In genomic region chr2:230439590-230439989, GRCh38 we compare ENCODE assay signal across 11 cellular contexts. TPM values are rescaled to one million over a fixed set of nuclear protein-coding genes. Genes with fewer than 3 reads are reported as not detected.
A peak's percentile ranks its signal among the peaks of the same experiment; 100 is the strongest.
DNase-seq lines count a peak whose midpoint lies in the region; ATAC-seq, FAIRE-seq and TF ChIP-seq lines count a peak whose summit lies in the region.
"Had no signal": no experiment of that assay in that cellular context is flagged by ENCODE, and none has a peak within 500 bp of the region (broad histone marks: within the 10 kb centered on the region; RNA-seq: fewer than 3 reads in every experiment).

No MANE protein-coding gene starts in this region.

- peaks cover 64% of the 10 kb centered on the region for H3K36me3 Mint-ChIP-seq in activated CD4-positive, alpha-beta T cell treated with anti-CD3 and anti-CD28 coated beads for 36 hours (ENCODE audit: low read depth)
- peaks cover 73% of the 10 kb centered on the region for H3K36me3 Mint-ChIP-seq in stimulated activated effector memory CD8-positive, alpha-beta T cell treated with anti-CD3 and anti-CD28 coated beads, Interleukin-12 subunit alpha, Interleukin-12 subunit beta, amount 100 ng/mL, for 72 hours

- in situ Hi-C loops in GM12878 (cut with MboI): no loop called here

- no peak for TF ChIP-seq CTCF in GM12878 (IDR thresholded peaks at IDR 0.05 in 2 of 3, conservative IDR thresholded peaks at IDR 0.05 in 1 of 3; ENCODE audit: control insufficient read depth in 2 of 3, extremely low read depth in 1 of 3, insufficient read depth in 1 of 3, low read depth in 3 of 3, low read length in 3 of 3)

- H3K9me3 ChIP-seq in GM12878 (replicated peaks; ENCODE audit: control insufficient read depth, insufficient read depth, low read length): peaks cover 21% of the 10 kb centered on the region

- no peak for TF ChIP-seq EP300 in GM12878 (IDR thresholded peaks at IDR 0.05; ENCODE audit: borderline replicate concordance in 1 of 2, control insufficient read depth in 1 of 2, low read depth in 2 of 2, low read length in 2 of 2)

- peaks cover 91% of the 10 kb centered on the region for H3K79me2 ChIP-seq in GM12878 (ENCODE audit: control insufficient read depth, insufficient read depth, low read length)

- H3K27ac Mint-ChIP-seq in activated CD4-positive, alpha-beta T cell treated with anti-CD3 and anti-CD28 coated beads for 36 hours: peak overlapping the region; percentile 93
- peak overlapping the region; percentile 83 for H3K27ac Mint-ChIP-seq in stimulated activated effector memory CD8-positive, alpha-beta T cell treated with anti-CD3 and anti-CD28 coated beads, Interleukin-12 subunit alpha, Interleukin-12 subunit beta, amount 100 ng/mL, for 72 hours

- SMC1A ChIA-PET in GM12878 (lab: Charles Lee; ENCODE audit: uncharacterized antibody, unreplicated experiment): interaction anchor here (0.6 kb wide), 1 partner anchor 8 kb away, joined by 3 read pairs; no protein-coding TSS in a partner anchor

- H4K20me1 ChIP-seq in GM12878 (ENCODE audit: control insufficient read depth, insufficient read depth): no peaks in the 10 kb centered on the region; the same call in none of the 2 replicates

- H3K4me1 Mint-ChIP-seq in activated CD4-positive, alpha-beta T cell treated with anti-CD3 and anti-CD28 coated beads for 36 hours: peaks cover 65% of the 10 kb centered on the region
- H3K4me1 Mint-ChIP-seq in stimulated activated effector memory CD8-positive, alpha-beta T cell treated with anti-CD3 and anti-CD28 coated beads, Interleukin-12 subunit alpha, Interleukin-12 subunit beta, amount 100 ng/mL, for 72 hours: peaks cover 46% of the 10 kb centered on the region

- intact Hi-C loops in activated CD4-positive, alpha-beta T cell treated with anti-CD3 and anti-CD28 coated beads for 36 hours (cut with DNase I, micrococcal nuclease): no loop called here
- intact Hi-C loops in GM12878 (cut with micrococcal nuclease; ENCODE audit: unreplicated experiment): no loop called here

- POLR2A ChIA-PET in activated CD4-positive, alpha-beta T cell treated with anti-CD3 and anti-CD28 coated beads for 36 hours (lab: Charles Lee): no interaction called here
- POLR2A ChIA-PET in GM12878 (lab: Charles Lee): interaction anchor here (0.6 kb wide), 1 partner anchor 187 kb away, joined by 3 read pairs; no protein-coding TSS in a partner anchor

- H3K36me3 ChIP-seq in GM12878 (ENCODE audit: control insufficient read depth in 2 of 2, insufficient read depth in 2 of 2, low read length in 1 of 2): peaks cover 9 to 35% of the 10 kb centered on the region in 2 experiments

- peak overlapping the region; percentile 63 for H3K4me2 ChIP-seq in GM12878 (ENCODE audit: control insufficient read depth, insufficient read depth)

- H3K27me3 ChIP-seq in GM12878 (replicated peaks in 1 of 2; ENCODE audit: control insufficient read depth in 2 of 2, insufficient read depth in 2 of 2, low read length in 1 of 2): no peaks in the 10 kb centered on the region

- RAD21 ChIA-PET in GM12878 (lab: Charles Lee; ENCODE audit: unreplicated experiment): no interaction called here

- peak overlapping the region; percentile 75 for H3K27ac ChIP-seq in GM12878 (ENCODE audit: control insufficient read depth, insufficient read depth)

- no peak for TF ChIP-seq POLR2A in GM12878 (IDR thresholded peaks at IDR 0.05; ENCODE audit: low read depth, low read length)

- H3K4me3 ChIP-seq in GM12878: 0 out of 2 replicates have a peak overlapping the region, but pooled peaks have one; percentile 38

- no peak for TF ChIP-seq RAD21 in GM12878 (IDR thresholded peaks at IDR 0.05; ENCODE audit: insufficient read depth, low read depth, low read length)

- DNase-seq in activated CD4-positive, alpha-beta T cell treated with anti-CD3 and anti-CD28 coated beads for 36 hours: no peak
- no peak for DNase-seq in activated CD4-positive, alpha-beta T cell treated with anti-CD3 and anti-CD28 coated beads for 1 hour
- DNase-seq in NCI-H226 (peak; percentile 21), GM12878 (ENCODE audit: low read depth, low spot score) (no peak), DMS53 treated with DMSO at 0.1 percent for 48 hours (lab: John Stamatoyannopoulos, UW; ENCODE audit: unreplicated experiment) (no peak), DMS 273 treated with DMSO at 0.1 percent for 48 hours (lab: John Stamatoyannopoulos, UW) (no peak)
- DNase-seq in stimulated activated effector memory CD8-positive, alpha-beta T cell treated with anti-CD3 and anti-CD28 coated beads, Interleukin-12 subunit alpha, Interleukin-12 subunit beta, amount 100 ng/mL, for 72 hours (ENCODE audit: low spot score in 2 of 2): no peak
- DNase-seq: left colon, substantia nigra had no signal

- no peak overlapping the region; the same call in 1 of the 2 replicates for H3K9ac ChIP-seq in GM12878 (ENCODE audit: control insufficient read depth, insufficient read depth, low read length)

- peaks cover 34% of the 10 kb centered on the region for H3K4me1 ChIP-seq in GM12878 (ENCODE audit: control insufficient read depth, insufficient read depth, low read length)

- 0% methylated on average over 2 of the region's 2 CpGs for WGBS in GM12878 (ENCODE audit: insufficient coverage, insufficient replicate concordance, low lambda C conversion rate, missing lambda C conversion rate)

- H3K9me3 Mint-ChIP-seq in activated CD4-positive, alpha-beta T cell treated with anti-CD3 and anti-CD28 coated beads for 36 hours (ENCODE audit: low read depth): peaks cover 3% of the 10 kb centered on the region
- peaks cover 3% of the 10 kb centered on the region for H3K9me3 Mint-ChIP-seq in stimulated activated effector memory CD8-positive, alpha-beta T cell treated with anti-CD3 and anti-CD28 coated beads, Interleukin-12 subunit alpha, Interleukin-12 subunit beta, amount 100 ng/mL, for 72 hours

- no TSS peak for BruUV-seq in GM12878 (replicated peaks; lab: Mats Ljungman, UMichigan)

- CTCF ChIA-PET in activated CD4-positive, alpha-beta T cell treated with anti-CD3 and anti-CD28 coated beads for 36 hours (lab: Charles Lee): no interaction called here
- CTCF ChIA-PET in GM12878 (lab: Yijun Ruan, JAX): no interaction called here

- H3K27me3 Mint-ChIP-seq in activated CD4-positive, alpha-beta T cell treated with anti-CD3 and anti-CD28 coated beads for 36 hours: no peaks in the 10 kb centered on the region

- FAIRE-seq in GM12878 (lab: Jason Lieb, UNC): no peak

- no peak overlapping the region for H2AFZ ChIP-seq in GM12878 (ENCODE audit: control insufficient read depth, low read depth, low read length)

- H3K4me3 Mint-ChIP-seq in activated CD4-positive, alpha-beta T cell treated with anti-CD3 and anti-CD28 coated beads for 36 hours: peak overlapping the region; percentile 63
- H3K4me3 Mint-ChIP-seq in stimulated activated effector memory CD8-positive, alpha-beta T cell treated with anti-CD3 and anti-CD28 coated beads, Interleukin-12 subunit alpha, Interleukin-12 subunit beta, amount 100 ng/mL, for 72 hours: peak overlapping the region; percentile 54

- peak; percentile 41 for ATAC-seq in activated CD4-positive, alpha-beta T cell treated with anti-CD3 and anti-CD28 coated beads for 36 hours
- peak; percentile 74 for ATAC-seq in GM12878
- ATAC-seq in stimulated activated effector memory CD8-positive, alpha-beta T cell treated with anti-CD3 and anti-CD28 coated beads, Interleukin-12 subunit alpha, Interleukin-12 subunit beta, amount 100 ng/mL, for 72 hours: peak; percentile 60
- ATAC-seq in HG03521 (IDR thresholded peaks at IDR 0.05; ENCODE audit: unreplicated experiment): no peak
- ATAC-seq: HCT116, left colon had no signal

TF ChIP-seq in GM12878, 131 proteins besides CTCF, POLR2A, EP300 and RAD21 (continues in another document):
- TF ChIP-seq HSF1 (IDR thresholded peaks at IDR 0.05; ENCODE audit: low read depth, low read length): no peak
- TF ChIP-seq IKZF2 (IDR thresholded peaks at IDR 0.05): peak in 1 of 2 experiments; percentile 11; a peak in 1 of 4 replicates
- 0 out of 2 replicates have a peak, but pooled peaks have one; percentile 13 for TF ChIP-seq ATF7 (IDR thresholded peaks at IDR 0.05; ENCODE audit: low read depth)
- TF ChIP-seq ASH2L (IDR thresholded peaks at IDR 0.05; ENCODE audit: borderline replicate concordance, low read depth): no peak
- TF ChIP-seq KLF5 (IDR thresholded peaks at IDR 0.05; ENCODE audit: partially characterized antibody): no peak
- TF ChIP-seq MTA2 (IDR thresholded peaks at IDR 0.05; ENCODE audit: low read depth): peak; percentile 23; the same call in 1 of the 2 replicates

RNA-seq across cellular contexts. Expression of gene SP100, which starts 23.6 kb away (rescaled TPM):
- 100 to 1,000 TPM; 150 to 174 TPM for total RNA-seq in activated CD4-positive, alpha-beta T cell treated with anti-CD3 and anti-CD28 coated beads for 36 hours
- total RNA-seq in GM12878 (2013; cell fraction: nucleolus; rRNA removed): 469 and 500 TPM in 2 replicates
- total RNA-seq in GM12878 (2014; rRNA removed) (175 and 191 TPM in 2 replicates), GM12878 (2014; rRNA removed; fragmentation: Illumina TruSeq; extraction: Trizol) (226 and 237 TPM in 2 replicates), GM12878 (2021) (166 and 172 TPM in 2 replicates)
- 137 TPM for polyA plus RNA-seq in GM12878 (2011; ENCODE audit: low read depth)
- polyA plus RNA-seq in GM12878 (2011; rRNA removed) (239 and 341 TPM in 2 replicates), GM12878 (2014; fragmentation: Illumina TruSeq; extraction: Trizol) (215 and 267 TPM in 2 replicates), GM12878 (2014; fragmentation: Nextera tagmentation; extraction: Ambion mirVana) (100 to 1,000 TPM; 109 to 154 TPM), GM12878 (2014; rRNA removed) (172 and 174 TPM in 2 replicates), GM12878 (2016; fragmentation: Nextera tagmentation; extraction: Ambion mirVana) (100 to 1,000 TPM; 185 to 188 TPM)
- 81.5 and 89.9 TPM in 2 replicates for polyA plus RNA-seq in GM12878 (2011; cell fraction: cytosol; rRNA removed)
- 235 and 280 TPM in 2 replicates for polyA plus RNA-seq in GM12878 (2011; cell fraction: nucleus; rRNA removed)
- 155 and 168 TPM in 2 replicates for polyA plus RNA-seq in GM12878 (2012)
- polyA minus RNA-seq in GM12878 (2011; rRNA and poly(A)+ RNA removed): 140 and 144 TPM in 2 replicates
- polyA minus RNA-seq in GM12878 (2011; cell fraction: cytosol; rRNA and poly(A)+ RNA removed): 57.5 and 82.0 TPM in 2 replicates
- polyA minus RNA-seq in GM12878 (2011; cell fraction: nucleus; rRNA and poly(A)+ RNA removed): 166 and 247 TPM in 2 replicates
